Comparison of ENCODE assay signal across 8 cellular contexts in genomic region chr10:45001382-45002148, GRCh38. TPM values are rescaled to one million over a fixed set of nuclear protein-coding genes. Genes with fewer than 3 reads are reported as not detected.
A peak's percentile ranks its signal among the peaks of the same experiment; 100 is the strongest.
DNase-seq lines count a peak whose midpoint lies in the region; ATAC-seq and TF ChIP-seq lines count a peak whose summit lies in the region.

No MANE protein-coding gene starts in this region.

- DNase-seq in HUDEP-2 (lab: John Stamatoyannopoulos, UW; ENCODE audit: unreplicated experiment in 76 of 76) = peak in 54 of 76 experiments; percentile 4 to 79 (median 32)
- peak; percentile 70 for DNase-seq in SK-N-DZ (ENCODE audit: low spot score)
- DNase-seq in astrocyte of the hippocampus (ENCODE audit: low read depth, low spot score) = peak; percentile 79
- DNase-seq in sigmoid colon = peak; percentile 83
- no peak for DNase-seq in foreskin melanocyte

- H3K27me3 ChIP-seq in sigmoid colon = no peaks in the 10 kb centered on the region

- H3K4me3 ChIP-seq in iPS-11a (ENCODE audit: low read depth, low read length) (peak overlapping the region; percentile 57), sigmoid colon (peak overlapping the region; percentile 51 to 66 (median 61))

- TF ChIP-seq CTCF in sigmoid colon (IDR thresholded peaks at IDR 0.05) = peak in 2 of 4 experiments; percentile 10 to 30

- peak; percentile 87 for ATAC-seq in GM21528 (IDR thresholded peaks at IDR 0.05; ENCODE audit: low FRiP score, unreplicated experiment)

- peaks cover 10% of the 10 kb centered on the region for H3K36me3 ChIP-seq in ES-I3 (ENCODE audit: insufficient read depth, low read length)
- H3K36me3 ChIP-seq in sigmoid colon = peaks cover 0 to 23% (median 5%) of the 10 kb centered on the region in 4 donors

- peak overlapping the region; percentile 65 for H3K9ac ChIP-seq in ES-I3 (ENCODE audit: low read depth, low read length)

- intact Hi-C loops in sigmoid colon (cut with DNase I) = loop anchor here (2.0 to 10.0 kb wide), 4 partner anchors 21 to 1327 kb away; partner anchors contain the start of gene RASSF4

- TF ChIP-seq POLR2A in sigmoid colon (IDR thresholded peaks at IDR 0.05) = no peak

- H3K27ac ChIP-seq in sigmoid colon = peak overlapping the region; percentile 92 to 97 (median 93)

- no peak for TF ChIP-seq EP300 in sigmoid colon (IDR thresholded peaks at IDR 0.05)

- H3K9me3 ChIP-seq in ES-I3 (ENCODE audit: control insufficient read depth, insufficient read depth, low read length) = no peaks in the 10 kb centered on the region
- no peaks in the 10 kb centered on the region for H3K9me3 ChIP-seq in sigmoid colon

- 2 to 14% methylated on average over 13 of the region's 13 CpGs for WGBS in sigmoid colon, 2 donors

- H3K4me1 ChIP-seq in ES-I3 (ENCODE audit: insufficient read depth, low read length) (no peaks in the 10 kb centered on the region), sigmoid colon (peaks cover 0 to 53% (median 31%) of the 10 kb centered on the region in 4 donors)

RNA-seq across cellular contexts. Expression of gene ZNF22, which starts 0.8 kb away (rescaled TPM):
- 47.8 and 50.2 TPM in 2 replicates for polyA plus RNA-seq in SK-N-DZ (2014; cell fraction: cytosol; rRNA removed)
- 31.7 and 41.0 TPM in 2 replicates for polyA plus RNA-seq in SK-N-DZ (2014; cell fraction: nucleus; rRNA removed)
- 10 to 100 TPM; 18.3 to 29.9 (median 24.0) TPM for total RNA-seq in sigmoid colon
- 10 to 100 TPM; 12.9 to 16.8 (median 13.5) TPM for polyA plus RNA-seq in sigmoid colon

RNA-seq across cellular contexts. Expression of gene DEPP1, which starts 23.0 kb away (rescaled TPM):
- polyA plus RNA-seq in SK-N-DZ (2014; cell fraction: cytosol; rRNA removed) = 1.2 TPM in 2 replicates
- 1.6 and 2.9 TPM in 2 replicates for polyA plus RNA-seq in SK-N-DZ (2014; cell fraction: nucleus; rRNA removed)
- 100 to 1,000 TPM in 1 of 4 donors, 10 to 100 TPM in 3; 47.8 to 294 (median 54.7) TPM for total RNA-seq in sigmoid colon
- 10 to 100 TPM; 16.0 to 58.3 (median 53.6) TPM for polyA plus RNA-seq in sigmoid colon

RNA-seq across cellular contexts. Expression of gene RASSF4, which starts 42.0 kb away (rescaled TPM):
- polyA plus RNA-seq in SK-N-DZ (2014; cell fraction: cytosol; rRNA removed) = 4.0 and 4.5 TPM in 2 replicates
- 9.5 and 13.3 TPM in 2 replicates for polyA plus RNA-seq in SK-N-DZ (2014; cell fraction: nucleus; rRNA removed)
- total RNA-seq in sigmoid colon = 10 to 100 TPM; 23.2 to 61.7 (median 45.2) TPM
- 10 to 100 TPM in 2 of 3 donors, 1 to 10 TPM in 1; 7.8 to 23.2 (median 13.6) TPM for polyA plus RNA-seq in sigmoid colon
